Comparison of ENCODE assay signal across 11 cellular contexts in genomic region chr9:136278221-136278620, GRCh38. TPM values are rescaled to one million over a fixed set of nuclear protein-coding genes. Genes with fewer than 3 reads are reported as not detected.
"Had no signal": no experiment of that assay in that cellular context is flagged by ENCODE, and none has a peak within 500 bp of the region (broad histone marks: within the 10 kb centered on the region; RNA-seq: fewer than 3 reads in every experiment).

No MANE protein-coding gene starts in this region.

- H3K4me3 ChIP-seq: GM23248, GM23338, HAP-1 had no signal

- H3K9ac ChIP-seq: GM23248 had no signal

- DNase-seq: GM23248, GOT3, H7, H9, HCEC 1CT, HFFc6 had no signal

- H3K9me3 ChIP-seq: HAP-1 had no signal

- H3K36me3 ChIP-seq: HAP-1 had no signal

- H3K4me2 ChIP-seq: GM23338 had no signal

- H2AFZ ChIP-seq: GM23248, GM23338 had no signal

- ATAC-seq: GM23338, HCT116 had no signal

- H3K4me1 ChIP-seq: HAP-1 had no signal

- H3K27ac ChIP-seq: GM23248 had no signal

- FAIRE-seq: H54 had no signal

RNA-seq across cellular contexts. Expression of gene CCDC187, which starts 25.7 kb away (rescaled TPM):
- total RNA-seq: GM23248, H4, H7, HFFc6 had no signal
- polyA plus RNA-seq: GM23248, GM23338 had no signal
